In the genomic region with DNA sequence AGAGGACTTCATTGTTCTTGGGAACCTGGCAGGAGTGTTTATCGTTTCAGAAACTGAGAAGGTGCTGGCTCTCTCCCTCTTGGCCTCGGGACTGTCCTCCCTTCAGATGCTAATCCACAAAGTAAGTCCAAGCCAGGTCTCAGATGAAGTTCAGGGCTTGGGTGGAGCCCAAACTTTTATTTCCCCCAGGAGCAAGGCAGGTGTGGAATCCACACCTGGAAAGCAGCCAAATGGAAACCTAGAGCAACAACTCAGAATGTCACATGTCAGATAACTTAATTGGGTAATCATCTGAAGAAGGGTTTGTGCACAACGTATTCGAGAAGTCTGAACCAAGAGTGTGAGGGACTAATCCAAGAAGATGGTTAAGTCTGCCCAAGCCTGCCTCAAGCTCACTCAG, we compare ENCODE assay signal across 15 cellular contexts.
"Had no signal": no experiment of that assay in that cellular context is flagged by ENCODE, and none has a peak within 500 bp of the region (broad histone marks: within the 10 kb centered on the region; RNA-seq: fewer than 3 reads in every experiment).

No MANE protein-coding gene starts in this region.

- H3K27ac ChIP-seq: right lobe of liver, spleen, WERI-Rb-1 had no signal

- ATAC-seq: activated CD4-positive, alpha-beta T cell treated with anti-CD3 and anti-CD28 coated beads for 36 hours; activated T-helper 17 cell treated with anti-CD3 and anti-CD28 coated beads, Interleukin-2, amount 50 U/mL, for 72 hours; gastroesophageal sphincter; natural killer cell; right lobe of liver; stimulated activated memory B cell treated with anti-CD40 and anti-IgM and Interleukin-4, amounts not matched to agents 10 μg/mL and 1 μg/mL and 100 μg/mL, for 72 hours had no signal

- DNase-seq: activated CD4-positive, alpha-beta T cell treated with anti-CD3 and anti-CD28 coated beads for 36 hours; activated naive CD4-positive, alpha-beta T cell treated with anti-CD3 and anti-CD28 coated beads, Interleukin-2, amount 10 ng/mL, durations not matched to agents 7 days and 5 days; caudate nucleus; cortex of kidney; effector CD8-positive, alpha-beta T cell; kidney; natural killer cell; right lobe of liver; spleen; stimulated activated CD4-positive, alpha-beta T cell treated with anti-CD3 and anti-CD28 coated beads, Interleukin-1b, Interleukin-23, amount 100 ng/mL, for 48 hours; T-helper 9 cell; WERI-Rb-1 had no signal
